22 cellular contexts compared by ENCODE assay signal in the genomic region with DNA sequence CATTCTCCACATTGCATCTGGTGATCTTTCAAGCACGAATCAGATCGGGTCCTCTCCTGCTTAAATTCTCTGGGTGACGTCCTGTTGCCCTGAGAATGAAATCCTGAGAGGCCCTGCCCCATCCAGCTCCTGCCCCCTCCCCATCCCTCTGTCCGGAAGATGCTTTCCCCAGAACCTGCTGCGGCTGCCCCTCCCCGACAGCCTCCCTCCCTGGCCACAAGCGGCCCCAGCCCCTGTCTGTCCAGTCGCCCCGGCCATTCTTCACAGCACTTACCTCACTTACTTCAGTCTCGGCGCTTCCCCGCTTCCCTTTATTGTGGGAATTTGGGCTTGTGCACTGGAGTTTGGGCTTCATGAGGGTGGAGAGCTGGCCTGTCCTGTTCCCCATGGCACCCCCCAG. TPM values are rescaled to one million over a fixed set of nuclear protein-coding genes. Genes with fewer than 3 reads are reported as not detected.
DNase-seq lines count a peak whose midpoint lies in the region; ATAC-seq and TF ChIP-seq lines count a peak whose summit lies in the region.
"Had no signal": no experiment of that assay in that cellular context is flagged by ENCODE, and none has a peak within 500 bp of the region (broad histone marks: within the 10 kb centered on the region; RNA-seq: fewer than 3 reads in every experiment).

No MANE protein-coding gene starts in this region.

- H3K36me3 ChIP-seq in mesendoderm (ENCODE audit: control insufficient read depth, insufficient read depth, low read length) (no peaks in the 10 kb centered on the region), osteoblast (ENCODE audit: insufficient read depth, low read length) (no peaks in the 10 kb centered on the region), heart right ventricle (no peaks in the 10 kb centered on the region)
- H3K36me3 ChIP-seq in CD8-positive, alpha-beta T cell (ENCODE audit: insufficient read depth, low read length), result no peaks in the 10 kb centered on the region
- H3K36me3 ChIP-seq: BE2C; BLaER1 treated with 17β-estradiol and CSF1 and Interleukin-3, amounts not matched to agents 10 nM and 100 nM had no signal

- H3K4me2 ChIP-seq in H9 (ENCODE audit: insufficient read depth, insufficient read length, low read length) (no peak overlapping the region), mesendoderm (ENCODE audit: low read length) (no peak overlapping the region), osteoblast (ENCODE audit: insufficient read depth, low read length) (no peak overlapping the region)
- H3K4me2 ChIP-seq: A549; BLaER1 treated with 17β-estradiol and CSF1 and Interleukin-3, amounts not matched to agents 10 nM and 100 nM had no signal

- H2BK15ac ChIP-seq in H9 (ENCODE audit: low read depth, low read length) (no peak overlapping the region), mesendoderm (replicated peaks; ENCODE audit: low read depth) (no peak overlapping the region)

- H2AFZ ChIP-seq in H9 (ENCODE audit: low read length) (no peak overlapping the region), osteoblast (ENCODE audit: low read length) (no peak overlapping the region)
- H2AFZ ChIP-seq: GM23248 had no signal

- H3K27me3 ChIP-seq in H9 (ENCODE audit: insufficient read depth, low read length) (no peaks in the 10 kb centered on the region; the same call in 1 of the 2 replicates), mesendoderm (ENCODE audit: insufficient read depth, low read length, poor library complexity) (no peaks in the 10 kb centered on the region), osteoblast (ENCODE audit: insufficient read depth, low read length) (peaks cover 21% of the 10 kb centered on the region), heart right ventricle (peaks cover 0 to 70% (median 61%) of the 10 kb centered on the region in 7 donors)
- H3K27me3 ChIP-seq in CD8-positive, alpha-beta T cell (ENCODE audit: insufficient read depth, low read length), result no peaks in the 10 kb centered on the region
- H3K27me3 ChIP-seq: BE2C had no signal

- peak; percentile 34 for DNase-seq in H9
- DNase-seq in mesendoderm, result peak; percentile 34
- peak; percentile 68 for DNase-seq in osteoblast (ENCODE audit: insufficient read length, low spot score, missing footprints)
- no peak for DNase-seq in heart right ventricle
- no peak for DNase-seq in midbrain (lab: John Stamatoyannopoulos, UW)
- DNase-seq in DMS 273 treated with DMSO at 0.1 percent for 48 hours (lab: John Stamatoyannopoulos, UW), result no peak
- DNase-seq in CD8-positive, alpha-beta T cell, result no peak
- DNase-seq: 8988T; ACHN; AML-193; BE2C; Calu3; CD4-positive, alpha-beta T cell; COR-L47; DMS153; DND-41; GM23248; HCEC 1CT had no signal

- no peak for TF ChIP-seq CTCF in H9 (conservative IDR thresholded peaks at IDR 0.05)
- TF ChIP-seq CTCF in osteoblast (IDR thresholded peaks at IDR 0.05; ENCODE audit: extremely low read depth, low read depth, low read length), result no peak
- no peak for TF ChIP-seq CTCF in heart right ventricle (IDR thresholded peaks at IDR 0.05)
- TF ChIP-seq CTCF in CD8-positive, alpha-beta T cell (IDR thresholded peaks at IDR 0.05), result no peak

- H3K27ac ChIP-seq in H9 (ENCODE audit: insufficient read length, low read depth, low read length), result no peak overlapping the region
- no peak overlapping the region for H3K27ac ChIP-seq in mesendoderm (ENCODE audit: low read depth, low read length)
- H3K27ac ChIP-seq in osteoblast (ENCODE audit: low read depth, low read length), result no peak overlapping the region
- H3K27ac ChIP-seq in heart right ventricle, result no peak overlapping the region
- no peak overlapping the region for H3K27ac ChIP-seq in CD8-positive, alpha-beta T cell (ENCODE audit: low read depth, low read length)
- H3K27ac ChIP-seq: A549; BLaER1 treated with 17β-estradiol and CSF1 and Interleukin-3, amounts not matched to agents 10 nM and 100 nM; GM23248 had no signal

- H4K91ac ChIP-seq in H9 (ENCODE audit: insufficient read length, low read depth, low read length), result no peak overlapping the region

- no peak overlapping the region for H4K8ac ChIP-seq in H9 (replicated peaks; ENCODE audit: insufficient read length, low read depth, low read length)
- H4K8ac ChIP-seq in mesendoderm (ENCODE audit: low read depth, low read length), result no peak overlapping the region

- H2BK20ac ChIP-seq in H9 (ENCODE audit: low read depth, low read length, poor library complexity, severe bottlenecking), result no peak overlapping the region

- intact Hi-C loops in heart right ventricle (cut with DNase I), result no loop called here
- intact Hi-C loops in CD8-positive, alpha-beta T cell (cut with DNase I, micrococcal nuclease), result loop anchor here in 1 of 2 experiments (5.0 kb wide), 1 partner anchor 1152 kb away; no protein-coding TSS in a partner anchor

- H3K9me3 Mint-ChIP-seq in H9, result no peaks in the 10 kb centered on the region; a peak in 1 of 5 replicates
- no peaks in the 10 kb centered on the region for H3K9me3 Mint-ChIP-seq in CD8-positive, alpha-beta T cell
- H3K9me3 Mint-ChIP-seq: CD4-positive, alpha-beta T cell had no signal

- no peaks in the 10 kb centered on the region for H3K9me3 ChIP-seq in H9 (ENCODE audit: control insufficient read depth, low read depth, low read length)
- no peaks in the 10 kb centered on the region for H3K9me3 ChIP-seq in osteoblast (ENCODE audit: low read depth, low read length)
- H3K9me3 ChIP-seq in heart right ventricle, result no peaks in the 10 kb centered on the region
- no peaks in the 10 kb centered on the region for H3K9me3 ChIP-seq in CD8-positive, alpha-beta T cell (ENCODE audit: low read length)
- H3K9me3 ChIP-seq: A549; BE2C; BLaER1 treated with 17β-estradiol and CSF1 and Interleukin-3, amounts not matched to agents 10 nM and 100 nM had no signal

- H3K4me3 ChIP-seq in mesendoderm (ENCODE audit: low read length), result no peak overlapping the region
- no peak overlapping the region for H3K4me3 ChIP-seq in osteoblast (ENCODE audit: insufficient read depth, low read length)
- H3K4me3 ChIP-seq in heart right ventricle, result no peak overlapping the region
- H3K4me3 ChIP-seq in CD8-positive, alpha-beta T cell (ENCODE audit: low read depth, low read length), result no peak overlapping the region
- H3K4me3 ChIP-seq: A549; BLaER1 treated with 17β-estradiol and CSF1 and Interleukin-3, amounts not matched to agents 10 nM and 100 nM; GM23248 had no signal

- no peak overlapping the region for H3K4me3 Mint-ChIP-seq in H9
- no peak overlapping the region for H3K4me3 Mint-ChIP-seq in CD8-positive, alpha-beta T cell
- H3K4me3 Mint-ChIP-seq: CD4-positive, alpha-beta T cell had no signal

- H3K79me2 ChIP-seq in H9 (ENCODE audit: insufficient read depth, low read length), result no peaks in the 10 kb centered on the region
- no peaks in the 10 kb centered on the region for H3K79me2 ChIP-seq in mesendoderm (ENCODE audit: control insufficient read depth, insufficient read depth, low read length)
- H3K79me2 ChIP-seq in osteoblast (ENCODE audit: insufficient read depth, low read length), result no peaks in the 10 kb centered on the region

- CTCF ChIA-PET in CD8-positive, alpha-beta T cell (lab: Charles Lee), result interaction anchor here (2.2 to 4.5 kb wide), 2 partner anchors 8 to 222 kb away, joined by 7 to 43 read pairs; no protein-coding TSS in a partner anchor

- no peak for ATAC-seq in heart right ventricle
- no peak for ATAC-seq in CD8-positive, alpha-beta T cell
- ATAC-seq: A549 had no signal

- H2BK120ac ChIP-seq in H9 (ENCODE audit: low read depth, low read length, poor library complexity, severe bottlenecking), result no peak overlapping the region
- H2BK120ac ChIP-seq in mesendoderm (ENCODE audit: low read depth, low read length), result no peak overlapping the region

- no peak overlapping the region for H2BK12ac ChIP-seq in H9 (ENCODE audit: insufficient read length, low read depth, low read length)

- no peak overlapping the region for H3K56ac ChIP-seq in H9 (ENCODE audit: insufficient read length, low read depth, low read length)
- no peak overlapping the region for H3K56ac ChIP-seq in mesendoderm (ENCODE audit: low read length)

- H3K4me1 ChIP-seq in H9 (ENCODE audit: insufficient read depth, low read length) (no peaks in the 10 kb centered on the region), mesendoderm (ENCODE audit: control insufficient read depth, low read depth, low read length) (no peaks in the 10 kb centered on the region), osteoblast (ENCODE audit: insufficient read depth, low read length) (no peaks in the 10 kb centered on the region), heart right ventricle (no peaks in the 10 kb centered on the region)
- no peaks in the 10 kb centered on the region for H3K4me1 ChIP-seq in CD8-positive, alpha-beta T cell (ENCODE audit: insufficient read depth, low read length)
- H3K4me1 ChIP-seq: A549, BE2C had no signal

- H3K4ac ChIP-seq in H9 (ENCODE audit: low read depth, low read length) (no peak overlapping the region), mesendoderm (ENCODE audit: low read depth, low read length) (no peak overlapping the region)

- H3K18ac ChIP-seq in H9 (ENCODE audit: insufficient read length, low read depth, low read length) (no peak overlapping the region), mesendoderm (ENCODE audit: low read length) (no peak overlapping the region)

- no peaks in the 10 kb centered on the region; a peak in 1 of 7 replicates for H3K36me3 Mint-ChIP-seq in H9 (ENCODE audit: insufficient read depth in 1 of 3, low read depth in 3 of 3)
- H3K36me3 Mint-ChIP-seq in CD8-positive, alpha-beta T cell, result no peaks in the 10 kb centered on the region
- H3K36me3 Mint-ChIP-seq: CD14-positive monocyte had no signal

- H3K9ac ChIP-seq in H9 (ENCODE audit: extremely low read depth, insufficient read length, low read length) (no peak overlapping the region), mesendoderm (ENCODE audit: low read length) (no peak overlapping the region)
- H3K9ac ChIP-seq: BLaER1 treated with 17β-estradiol and CSF1 and Interleukin-3, amounts not matched to agents 10 nM and 100 nM; GM23248 had no signal

- POLR2A ChIA-PET in CD8-positive, alpha-beta T cell (lab: Charles Lee), result no interaction called here

- H3K23ac ChIP-seq in H9 (ENCODE audit: insufficient read length, low read depth, low read length) (no peak overlapping the region), mesendoderm (ENCODE audit: low read length) (peak overlapping the region; percentile 1)

- H2BK5ac ChIP-seq in H9 (ENCODE audit: insufficient read length, low read length) (no peak overlapping the region), mesendoderm (ENCODE audit: low read length) (no peak overlapping the region)

- no peak overlapping the region for H3T11ph ChIP-seq in H9 (ENCODE audit: low read length)

- WGBS in H9 (ENCODE audit: extremely low coverage, insufficient read length, low lambda C conversion rate), result no CpG with 5 or more reads among the region's 12 CpGs
- WGBS in mesendoderm (ENCODE audit: extremely low coverage, insufficient coverage, low lambda C conversion rate), result no CpG with 5 or more reads among the region's 12 CpGs
- 43 to 46% methylated on average over 12 of the region's 12 CpGs for WGBS in heart right ventricle, 2 donors

- peaks cover 49% of the 10 kb centered on the region for H3K27me3 Mint-ChIP-seq in H9 (ENCODE audit: low read depth)
- peaks cover 56% of the 10 kb centered on the region for H3K27me3 Mint-ChIP-seq in CD8-positive, alpha-beta T cell (ENCODE audit: low read depth)

- H4K20me1 ChIP-seq in H9 (ENCODE audit: control insufficient read depth, insufficient read depth, insufficient read length) (no peaks in the 10 kb centered on the region), osteoblast (ENCODE audit: insufficient read depth, low read length) (no peaks in the 10 kb centered on the region)

- H3K4me1 Mint-ChIP-seq in H9, result peaks cover 15 to 38% of the 10 kb centered on the region in 2 experiments
- H3K4me1 Mint-ChIP-seq in CD8-positive, alpha-beta T cell (ENCODE audit: low read depth), result no peaks in the 10 kb centered on the region
- H3K4me1 Mint-ChIP-seq: CD14-positive monocyte had no signal

- no peak overlapping the region for H3K14ac ChIP-seq in H9 (ENCODE audit: insufficient read depth, low read length)

- H3K23me2 ChIP-seq in H9 (ENCODE audit: insufficient read length, low read depth, low read length, poor library complexity, severe bottlenecking), result no peaks in the 10 kb centered on the region

- H4K5ac ChIP-seq in H9 (ENCODE audit: insufficient read length, low read depth, low read length), result no peak overlapping the region
- H4K5ac ChIP-seq in mesendoderm (ENCODE audit: low read length), result no peak overlapping the region

- no peak overlapping the region for H3K27ac Mint-ChIP-seq in H9
- H3K27ac Mint-ChIP-seq in CD8-positive, alpha-beta T cell, result no peak overlapping the region
- H3K27ac Mint-ChIP-seq: CD4-positive, alpha-beta T cell had no signal

- no peaks in the 10 kb centered on the region for H3K79me1 ChIP-seq in H9 (ENCODE audit: insufficient read depth, low read depth, low read length, poor library complexity, severe bottlenecking)
- no peaks in the 10 kb centered on the region for H3K79me1 ChIP-seq in mesendoderm (ENCODE audit: low read length)

- H2AK5ac ChIP-seq in H9 (ENCODE audit: insufficient read length, low read length), result no peak overlapping the region
- H2AK5ac ChIP-seq in mesendoderm (ENCODE audit: low read length), result no peak overlapping the region

RNA-seq across cellular contexts. Expression of a gene that starts 40.2 kb away (rescaled TPM):
- total RNA-seq in H9 (2021) (not detected in 2 replicates), osteoblast (not detected in 2 replicates), heart right ventricle (not detected)
- polyA plus RNA-seq in mesendoderm (2013, experiment 1 of 2), result not detected
- polyA plus RNA-seq in mesendoderm (2013, experiment 2 of 2), result not detected
- not detected for polyA plus RNA-seq in heart right ventricle
- not detected for total RNA-seq in CD8-positive, alpha-beta T cell
- total RNA-seq: Calu3; CD4-positive, alpha-beta T cell; GM23248; H4 had no signal
- polyA plus RNA-seq: A549, CD14-positive monocyte, GM23248 had no signal

Comparison
In these comparisons a context has a peak if more than half of its experiments do, and no peak if none do; other contexts are left out.
1. DNase-seq: peak in H9 (single experiment), mesendoderm (single experiment) and osteoblast (single experiment); none in heart right ventricle (0 of 2), midbrain (single experiment), DMS 273 treated with DMSO at 0.1 percent for 48 hours (single experiment) and CD8-positive, alpha-beta T cell (0 of 7).